6 cellular contexts compared by ENCODE assay signal in genomic region chr9:127931092-127931881, GRCh38. TPM values are rescaled to one million over a fixed set of nuclear protein-coding genes. Genes with fewer than 3 reads are reported as not detected.
DNase-seq lines count a peak whose midpoint lies in the region; ATAC-seq and TF ChIP-seq lines count a peak whose summit lies in the region.

No MANE protein-coding gene starts in this region.

- peaks cover 1% of the 10 kb centered on the region; the same call in 1 of the 2 replicates for H3K36me3 ChIP-seq in GM06990 (ENCODE audit: control insufficient read depth, insufficient read depth, low read length)

- no peaks in the 10 kb centered on the region for H3K27me3 Mint-ChIP-seq in T-cell

- peak overlapping the region; percentile 67 to 76 (median 68) for H3K4me3 Mint-ChIP-seq in T-cell

- no peaks in the 10 kb centered on the region for H3K9me3 Mint-ChIP-seq in T-cell

- H3K27ac Mint-ChIP-seq in T-cell, result peak overlapping the region; percentile 24 to 70

- peak; percentile 25 for ATAC-seq in HG03095 (IDR thresholded peaks at IDR 0.05; ENCODE audit: unreplicated experiment)
- peak; percentile 2 to 6 (median 3) for ATAC-seq in T-cell (replicated peaks in 1 of 4)
- no peak for ATAC-seq in GM21825 (IDR thresholded peaks at IDR 0.05; ENCODE audit: unreplicated experiment)

- DNase-seq in GM06990 (ENCODE audit: extremely low read depth, insufficient read length), result no peak
- no peak for DNase-seq in T-cell
- peak; percentile 21 for DNase-seq in iPS-NIHi7 (ENCODE audit: extremely low spot score)
- DNase-seq in Kasumi-1 (lab: John Stamatoyannopoulos, UW), result no peak

- CTCF ChIA-PET in T-cell (lab: Charles Lee), result no interaction called here

- H3K4me3 ChIP-seq in GM06990 (replicated peaks; ENCODE audit: low read depth, low read length), result peak overlapping the region; percentile 63

- no peaks in the 10 kb centered on the region; the same call in 1 of the 2 replicates for H3K27me3 ChIP-seq in GM06990 (replicated peaks; ENCODE audit: control insufficient read depth, insufficient read depth, low read length)

- TF ChIP-seq CTCF in GM06990 (IDR thresholded peaks at IDR 0.05; ENCODE audit: insufficient read depth, low read length, poor library complexity, severe bottlenecking), result no peak

- peaks cover 27 to 56% (median 51%) of the 10 kb centered on the region in 3 donors for H3K4me1 Mint-ChIP-seq in T-cell

- peaks cover 3% of the 10 kb centered on the region for H3K36me3 Mint-ChIP-seq in T-cell

- POLR2A ChIA-PET in T-cell (lab: Charles Lee), result interaction anchor here in 1 of 2 donors (0.5 kb wide), 1 partner anchor 98 kb away, joined by 3 read pairs; no protein-coding TSS in a partner anchor

RNA-seq across cellular contexts. Expression of gene PIP5KL1, which starts 0.7 kb away (rescaled TPM):
- total RNA-seq in T-cell, result 1 to 10 TPM in 4 of 5 donors, under 1 TPM in 1; 0.99 to 5.6 (median 2.6) TPM

RNA-seq across cellular contexts. Expression of gene DPM2, which starts 6.4 kb away (rescaled TPM):
- 10 to 100 TPM; 32.3 to 66.5 (median 60.5) TPM for total RNA-seq in T-cell

RNA-seq across cellular contexts. Expression of gene ST6GALNAC4, which starts 14.4 kb away (rescaled TPM):
- total RNA-seq in T-cell, result 10 to 100 TPM; 24.9 to 40.7 (median 35.1) TPM

RNA-seq across cellular contexts. Expression of gene ST6GALNAC6, which starts 31.9 kb away (rescaled TPM):
- 100 to 1,000 TPM in 2 of 5 donors, 10 to 100 TPM in 3; 73.0 to 123 (median 86.3) TPM for total RNA-seq in T-cell

RNA-seq across cellular contexts. Expression of gene EEIG1, which starts 49.5 kb away (rescaled TPM):
- total RNA-seq in T-cell, result 100 to 1,000 TPM; 351 to 746 (median 698) TPM
